1 cellular context compared by ENCODE assay signal in genomic region chr2:179612591-179613298, GRCh38.
TF ChIP-seq lines count a peak whose summit lies in the region.

No MANE protein-coding gene starts in this region.

TF ChIP-seq in HepG2, 621 proteins besides CTCF, POLR2A, EP300 and RAD21 (continued from another document):
- TF ChIP-seq, protein P1, sequence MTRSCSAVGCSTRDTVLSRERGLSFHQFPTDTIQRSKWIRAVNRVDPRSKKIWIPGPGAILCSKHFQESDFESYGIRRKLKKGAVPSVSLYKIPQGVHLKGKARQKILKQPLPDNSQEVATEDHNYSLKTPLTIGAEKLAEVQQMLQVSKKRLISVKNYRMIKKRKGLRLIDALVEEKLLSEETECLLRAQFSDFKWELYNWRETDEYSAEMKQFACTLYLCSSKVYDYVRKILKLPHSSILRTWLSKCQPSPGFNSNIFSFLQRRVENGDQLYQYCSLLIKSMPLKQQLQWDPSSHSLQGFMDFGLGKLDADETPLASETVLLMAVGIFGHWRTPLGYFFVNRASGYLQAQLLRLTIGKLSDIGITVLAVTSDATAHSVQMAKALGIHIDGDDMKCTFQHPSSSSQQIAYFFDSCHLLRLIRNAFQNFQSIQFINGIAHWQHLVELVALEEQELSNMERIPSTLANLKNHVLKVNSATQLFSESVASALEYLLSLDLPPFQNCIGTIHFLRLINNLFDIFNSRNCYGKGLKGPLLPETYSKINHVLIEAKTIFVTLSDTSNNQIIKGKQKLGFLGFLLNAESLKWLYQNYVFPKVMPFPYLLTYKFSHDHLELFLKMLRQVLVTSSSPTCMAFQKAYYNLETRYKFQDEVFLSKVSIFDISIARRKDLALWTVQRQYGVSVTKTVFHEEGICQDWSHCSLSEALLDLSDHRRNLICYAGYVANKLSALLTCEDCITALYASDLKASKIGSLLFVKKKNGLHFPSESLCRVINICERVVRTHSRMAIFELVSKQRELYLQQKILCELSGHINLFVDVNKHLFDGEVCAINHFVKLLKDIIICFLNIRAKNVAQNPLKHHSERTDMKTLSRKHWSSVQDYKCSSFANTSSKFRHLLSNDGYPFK (CRISPR knock-in tag; IDR thresholded peaks at IDR 0.05; ENCODE audit: borderline replicate concordance): no peak
